12 cellular contexts compared by ENCODE assay signal in the genomic region with DNA sequence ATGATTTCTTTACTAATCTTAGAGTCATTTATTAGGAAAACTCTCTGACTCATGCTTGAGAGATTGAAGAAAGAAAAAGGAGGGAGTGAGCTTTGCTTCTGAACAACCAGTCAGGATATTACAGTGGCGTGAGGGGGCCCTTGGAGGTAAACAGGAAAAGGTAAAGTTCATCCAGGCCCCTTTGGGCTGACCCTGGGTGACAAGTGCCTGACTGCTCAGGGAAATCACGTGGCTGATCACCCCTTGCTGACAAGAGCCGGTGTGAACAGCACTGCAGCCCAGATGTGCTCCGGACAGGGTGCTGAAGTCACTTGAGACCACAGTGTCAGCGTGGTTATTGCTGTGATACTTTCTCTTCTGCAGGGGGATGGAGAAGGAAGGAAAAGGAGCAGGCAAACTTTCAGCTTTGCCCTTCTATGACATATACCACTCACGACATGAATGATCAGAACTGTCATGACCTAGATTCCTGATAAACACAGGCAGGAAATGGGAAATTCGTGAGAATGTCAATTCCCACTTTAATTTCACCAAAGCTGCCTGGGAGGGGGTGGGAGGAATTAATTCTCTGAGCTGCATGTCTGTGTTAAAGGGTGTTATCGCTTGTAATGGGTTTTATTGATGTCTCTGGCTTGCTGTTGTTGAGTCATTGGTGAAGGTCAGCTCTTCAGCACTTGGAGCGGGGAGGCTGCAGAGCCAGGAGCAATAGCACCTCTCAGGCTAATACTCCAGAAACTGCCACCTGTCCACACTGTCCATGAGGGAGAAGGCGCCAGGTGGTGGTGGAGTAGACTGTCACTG.
A peak's percentile ranks its signal among the peaks of the same experiment; 100 is the strongest.
DNase-seq lines count a peak whose midpoint lies in the region; ATAC-seq and TF ChIP-seq lines count a peak whose summit lies in the region.
"Had no signal": no experiment of that assay in that cellular context is flagged by ENCODE, and none has a peak within 500 bp of the region (broad histone marks: within the 10 kb centered on the region; RNA-seq: fewer than 3 reads in every experiment).

No MANE protein-coding gene starts in this region.

- intact Hi-C loops in right cardiac atrium (cut with DNase I) (no loop called here), cardiac septum (cut with DNase I) (no loop called here), aorta (cut with DNase I) (no loop called here)

- no peak overlapping the region for H3K4me3 Mint-ChIP-seq in nephron progenitor cell

- DNase-seq in right cardiac atrium (peak in 1 of 3 donors; percentile 46), cardiac septum (ENCODE audit: low spot score) (no peak), activated gamma-delta T cell treated with Interleukin-2 at 50 U/mL for 16 hours (peak; percentile 30), nephron progenitor cell (no peak), aorta (no peak), SIG-M5 (lab: John Stamatoyannopoulos, UW) (no peak)
- DNase-seq: amygdala, MV-4-11 had no signal

- H3K9me3 ChIP-seq in right cardiac atrium (ENCODE audit: control insufficient read depth, low read length) (no peaks in the 10 kb centered on the region), aorta (ENCODE audit: control insufficient read depth, low read length) (no peaks in the 10 kb centered on the region)

- peaks cover 2% of the 10 kb centered on the region for H3K4me1 ChIP-seq in right cardiac atrium (ENCODE audit: control insufficient read depth, insufficient read depth, low read length)
- no peaks in the 10 kb centered on the region for H3K4me1 ChIP-seq in aorta (ENCODE audit: control insufficient read depth in 1 of 2, insufficient read depth in 2 of 2, low read length in 2 of 2)

- no peaks in the 10 kb centered on the region for H3K36me3 Mint-ChIP-seq in nephron progenitor cell (ENCODE audit: low read depth)

- H3K4me3 ChIP-seq in right cardiac atrium (ENCODE audit: low read length), result no peak overlapping the region
- H3K4me3 ChIP-seq in aorta (ENCODE audit: low read length in 2 of 2), result no peak overlapping the region

- peak overlapping the region; percentile 39 for H3K27ac Mint-ChIP-seq in nephron progenitor cell

- peak; percentile 29 to 39 for ATAC-seq in right cardiac atrium
- peak; percentile 46 for ATAC-seq in aorta (ENCODE audit: low FRiP score)
- ATAC-seq in GM18520 (IDR thresholded peaks at IDR 0.05; ENCODE audit: unreplicated experiment), result no peak
- ATAC-seq in HG03378 (IDR thresholded peaks at IDR 0.05; ENCODE audit: unreplicated experiment), result no peak

- TF ChIP-seq CTCF in nephron progenitor cell (IDR thresholded peaks at IDR 0.05), result no peak

- WGBS in right cardiac atrium, result 56% methylated on average over 10 of the region's 10 CpGs
- WGBS in aorta, 2 donors, result 78 to 80% methylated on average over 10 of the region's 10 CpGs

- H3K27me3 Mint-ChIP-seq in nephron progenitor cell (ENCODE audit: low read depth, poor library complexity), result peaks cover 7% of the 10 kb centered on the region

- H3K9me3 Mint-ChIP-seq in nephron progenitor cell, result peaks cover 4% of the 10 kb centered on the region

- H3K27ac ChIP-seq in right cardiac atrium (ENCODE audit: low read length), result no peak overlapping the region
- H3K27ac ChIP-seq in aorta (ENCODE audit: low read depth in 1 of 2, low read length in 2 of 2), result no peak overlapping the region
- H3K27ac ChIP-seq: C4-2B, epithelial cell of prostate had no signal

- H3K36me3 ChIP-seq in aorta (ENCODE audit: control insufficient read depth in 1 of 2, insufficient read depth in 2 of 2, low read length in 1 of 2), result no peaks in the 10 kb centered on the region

- no peaks in the 10 kb centered on the region for H3K27me3 ChIP-seq in right cardiac atrium (ENCODE audit: control insufficient read depth, insufficient read depth)
- no peaks in the 10 kb centered on the region for H3K27me3 ChIP-seq in aorta (ENCODE audit: control insufficient read depth in 1 of 2, insufficient read depth in 2 of 2, low read length in 1 of 2)

- peaks cover 32% of the 10 kb centered on the region for H3K4me1 Mint-ChIP-seq in nephron progenitor cell

Comparison
In these comparisons a context has a peak if more than half of its experiments do, and no peak if none do; other contexts are left out.
1. ATAC-seq: peak in right cardiac atrium (2 of 2) and aorta (single experiment); none in GM18520 (single experiment) and HG03378 (single experiment).